ENCODE assay signal across 1 cellular context in genomic region chr13:95540848-95541247, GRCh38.
TF ChIP-seq lines count a peak whose summit lies in the region.

No MANE protein-coding gene starts in this region.

TF ChIP-seq in H1, 55 proteins besides CTCF, POLR2A, EP300 and RAD21:
- no peak for TF ChIP-seq MAX (IDR thresholded peaks at IDR 0.05)
- TF ChIP-seq RBBP5 (IDR thresholded peaks at IDR 0.05; ENCODE audit: borderline replicate concordance, low read depth, low read length): no peak
- TF ChIP-seq CHD1 (IDR thresholded peaks at IDR 0.05; ENCODE audit: low read depth, low read length): no peak
- no peak for TF ChIP-seq SIN3A (conservative IDR thresholded peaks at IDR 0.05 in 1 of 2, IDR thresholded peaks at IDR 0.05 in 1 of 2; ENCODE audit: low read depth in 1 of 2, low read length in 2 of 2)
- TF ChIP-seq BRCA1 (IDR thresholded peaks at IDR 0.05; ENCODE audit: low read depth, low read length): no peak
- no peak for TF ChIP-seq SP2 (IDR thresholded peaks at IDR 0.05; ENCODE audit: low read length)
- no peak for TF ChIP-seq CTBP2 (IDR thresholded peaks at IDR 0.05; ENCODE audit: borderline replicate concordance, insufficient read depth, insufficient read length, low read length)
- no peak for TF ChIP-seq EZH2 (IDR thresholded peaks at IDR 0.05; ENCODE audit: low read depth, low read length, severe bottlenecking)
- no peak for TF ChIP-seq KDM1A (IDR thresholded peaks at IDR 0.05; ENCODE audit: borderline replicate concordance, low read length)
- TF ChIP-seq YY1 (IDR thresholded peaks at IDR 0.05; ENCODE audit: low read depth, low read length): no peak
- no peak for TF ChIP-seq KDM4A (IDR thresholded peaks at IDR 0.05; ENCODE audit: low read depth, low read length, severe bottlenecking)
- TF ChIP-seq, protein P1, sequence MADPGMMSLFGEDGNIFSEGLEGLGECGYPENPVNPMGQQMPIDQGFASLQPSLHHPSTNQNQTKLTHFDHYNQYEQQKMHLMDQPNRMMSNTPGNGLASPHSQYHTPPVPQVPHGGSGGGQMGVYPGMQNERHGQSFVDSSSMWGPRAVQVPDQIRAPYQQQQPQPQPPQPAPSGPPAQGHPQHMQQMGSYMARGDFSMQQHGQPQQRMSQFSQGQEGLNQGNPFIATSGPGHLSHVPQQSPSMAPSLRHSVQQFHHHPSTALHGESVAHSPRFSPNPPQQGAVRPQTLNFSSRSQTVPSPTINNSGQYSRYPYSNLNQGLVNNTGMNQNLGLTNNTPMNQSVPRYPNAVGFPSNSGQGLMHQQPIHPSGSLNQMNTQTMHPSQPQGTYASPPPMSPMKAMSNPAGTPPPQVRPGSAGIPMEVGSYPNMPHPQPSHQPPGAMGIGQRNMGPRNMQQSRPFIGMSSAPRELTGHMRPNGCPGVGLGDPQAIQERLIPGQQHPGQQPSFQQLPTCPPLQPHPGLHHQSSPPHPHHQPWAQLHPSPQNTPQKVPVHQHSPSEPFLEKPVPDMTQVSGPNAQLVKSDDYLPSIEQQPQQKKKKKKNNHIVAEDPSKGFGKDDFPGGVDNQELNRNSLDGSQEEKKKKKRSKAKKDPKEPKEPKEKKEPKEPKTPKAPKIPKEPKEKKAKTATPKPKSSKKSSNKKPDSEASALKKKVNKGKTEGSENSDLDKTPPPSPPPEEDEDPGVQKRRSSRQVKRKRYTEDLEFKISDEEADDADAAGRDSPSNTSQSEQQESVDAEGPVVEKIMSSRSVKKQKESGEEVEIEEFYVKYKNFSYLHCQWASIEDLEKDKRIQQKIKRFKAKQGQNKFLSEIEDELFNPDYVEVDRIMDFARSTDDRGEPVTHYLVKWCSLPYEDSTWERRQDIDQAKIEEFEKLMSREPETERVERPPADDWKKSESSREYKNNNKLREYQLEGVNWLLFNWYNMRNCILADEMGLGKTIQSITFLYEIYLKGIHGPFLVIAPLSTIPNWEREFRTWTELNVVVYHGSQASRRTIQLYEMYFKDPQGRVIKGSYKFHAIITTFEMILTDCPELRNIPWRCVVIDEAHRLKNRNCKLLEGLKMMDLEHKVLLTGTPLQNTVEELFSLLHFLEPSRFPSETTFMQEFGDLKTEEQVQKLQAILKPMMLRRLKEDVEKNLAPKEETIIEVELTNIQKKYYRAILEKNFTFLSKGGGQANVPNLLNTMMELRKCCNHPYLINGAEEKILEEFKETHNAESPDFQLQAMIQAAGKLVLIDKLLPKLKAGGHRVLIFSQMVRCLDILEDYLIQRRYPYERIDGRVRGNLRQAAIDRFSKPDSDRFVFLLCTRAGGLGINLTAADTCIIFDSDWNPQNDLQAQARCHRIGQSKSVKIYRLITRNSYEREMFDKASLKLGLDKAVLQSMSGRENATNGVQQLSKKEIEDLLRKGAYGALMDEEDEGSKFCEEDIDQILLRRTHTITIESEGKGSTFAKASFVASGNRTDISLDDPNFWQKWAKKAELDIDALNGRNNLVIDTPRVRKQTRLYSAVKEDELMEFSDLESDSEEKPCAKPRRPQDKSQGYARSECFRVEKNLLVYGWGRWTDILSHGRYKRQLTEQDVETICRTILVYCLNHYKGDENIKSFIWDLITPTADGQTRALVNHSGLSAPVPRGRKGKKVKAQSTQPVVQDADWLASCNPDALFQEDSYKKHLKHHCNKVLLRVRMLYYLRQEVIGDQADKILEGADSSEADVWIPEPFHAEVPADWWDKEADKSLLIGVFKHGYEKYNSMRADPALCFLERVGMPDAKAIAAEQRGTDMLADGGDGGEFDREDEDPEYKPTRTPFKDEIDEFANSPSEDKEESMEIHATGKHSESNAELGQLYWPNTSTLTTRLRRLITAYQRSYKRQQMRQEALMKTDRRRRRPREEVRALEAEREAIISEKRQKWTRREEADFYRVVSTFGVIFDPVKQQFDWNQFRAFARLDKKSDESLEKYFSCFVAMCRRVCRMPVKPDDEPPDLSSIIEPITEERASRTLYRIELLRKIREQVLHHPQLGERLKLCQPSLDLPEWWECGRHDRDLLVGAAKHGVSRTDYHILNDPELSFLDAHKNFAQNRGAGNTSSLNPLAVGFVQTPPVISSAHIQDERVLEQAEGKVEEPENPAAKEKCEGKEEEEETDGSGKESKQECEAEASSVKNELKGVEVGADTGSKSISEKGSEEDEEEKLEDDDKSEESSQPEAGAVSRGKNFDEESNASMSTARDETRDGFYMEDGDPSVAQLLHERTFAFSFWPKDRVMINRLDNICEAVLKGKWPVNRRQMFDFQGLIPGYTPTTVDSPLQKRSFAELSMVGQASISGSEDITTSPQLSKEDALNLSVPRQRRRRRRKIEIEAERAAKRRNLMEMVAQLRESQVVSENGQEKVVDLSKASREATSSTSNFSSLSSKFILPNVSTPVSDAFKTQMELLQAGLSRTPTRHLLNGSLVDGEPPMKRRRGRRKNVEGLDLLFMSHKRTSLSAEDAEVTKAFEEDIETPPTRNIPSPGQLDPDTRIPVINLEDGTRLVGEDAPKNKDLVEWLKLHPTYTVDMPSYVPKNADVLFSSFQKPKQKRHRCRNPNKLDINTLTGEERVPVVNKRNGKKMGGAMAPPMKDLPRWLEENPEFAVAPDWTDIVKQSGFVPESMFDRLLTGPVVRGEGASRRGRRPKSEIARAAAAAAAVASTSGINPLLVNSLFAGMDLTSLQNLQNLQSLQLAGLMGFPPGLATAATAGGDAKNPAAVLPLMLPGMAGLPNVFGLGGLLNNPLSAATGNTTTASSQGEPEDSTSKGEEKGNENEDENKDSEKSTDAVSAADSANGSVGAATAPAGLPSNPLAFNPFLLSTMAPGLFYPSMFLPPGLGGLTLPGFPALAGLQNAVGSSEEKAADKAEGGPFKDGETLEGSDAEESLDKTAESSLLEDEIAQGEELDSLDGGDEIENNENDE (IDR thresholded peaks at IDR 0.05; ENCODE audit: insufficient replicate concordance, low read length): no peak
- TF ChIP-seq HDAC2 (IDR thresholded peaks at IDR 0.05; ENCODE audit: borderline replicate concordance in 1 of 2, low read depth in 2 of 2, low read length in 2 of 2): no peak
- TF ChIP-seq ASH2L (IDR thresholded peaks at IDR 0.05; ENCODE audit: low read length): no peak
- TF ChIP-seq HDAC6 (IDR thresholded peaks at IDR 0.05; ENCODE audit: low read depth, low read length): no peak
- no peak for TF ChIP-seq CBX5 (IDR thresholded peaks at IDR 0.05; ENCODE audit: low read depth, low read length)
- TF ChIP-seq JUND (IDR thresholded peaks at IDR 0.05; ENCODE audit: low read length): no peak
- TF ChIP-seq CREB1 (IDR thresholded peaks at IDR 0.05): no peak
- no peak for TF ChIP-seq SIX5 (IDR thresholded peaks at IDR 0.05; ENCODE audit: low read depth, low read length)
